ENCODE assay signal across 8 cellular contexts in the genomic region with DNA sequence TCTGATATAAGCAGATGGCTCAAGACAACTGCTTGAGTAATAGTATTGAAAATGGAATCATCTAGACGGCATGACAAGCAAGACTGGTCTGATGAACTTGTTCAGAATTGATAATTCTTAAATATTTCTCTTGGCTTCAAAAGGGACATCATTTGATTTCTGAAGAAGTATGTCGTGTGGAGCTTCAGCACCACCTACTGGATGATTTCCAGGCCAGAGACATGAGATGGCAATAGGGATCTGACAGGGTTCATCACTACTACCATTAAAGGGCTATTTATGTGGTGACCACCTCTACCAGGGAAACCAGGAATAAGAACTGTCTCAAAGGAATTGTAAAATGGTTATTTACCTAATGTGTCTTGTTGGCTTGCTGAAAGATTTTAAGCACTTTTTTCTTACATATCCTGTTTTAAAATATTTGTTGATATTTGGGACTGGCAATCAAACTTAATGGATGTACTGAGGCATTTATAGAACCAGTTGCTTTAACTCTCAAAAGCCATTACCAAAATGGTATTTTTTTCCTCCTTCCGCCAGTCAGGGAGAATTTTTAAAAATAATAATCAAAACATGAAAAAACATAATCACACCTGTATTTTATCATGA.
DNase-seq lines count a peak whose midpoint lies in the region; ATAC-seq and TF ChIP-seq lines count a peak whose summit lies in the region.

No MANE protein-coding gene starts in this region.

- intact Hi-C loops in left colon (cut with DNase I, micrococcal nuclease) = loop anchor here in 1 of 2 donors (10.0 kb wide), 1 partner anchor 350 kb away; no protein-coding TSS in a partner anchor

- TF ChIP-seq CTCF in AG09319 (IDR thresholded peaks at IDR 0.05; ENCODE audit: low read depth, low read length) (peak; percentile 69), WI38 (IDR thresholded peaks at IDR 0.05; ENCODE audit: low read depth, low read length) (peak; percentile 62)

- no peak overlapping the region for H3K4me3 ChIP-seq in WI38 (ENCODE audit: low read depth, low read length)

- ATAC-seq in GM18868 (IDR thresholded peaks at IDR 0.05; ENCODE audit: unreplicated experiment) (peak; percentile 78), left colon (peak; percentile 80), GM18873 (IDR thresholded peaks at IDR 0.05; ENCODE audit: low FRiP score, unreplicated experiment) (no peak)

- peak; percentile 27 for DNase-seq in AG09319 (ENCODE audit: extremely low read depth, low read depth)
- peak; percentile 6 for DNase-seq in NCI-H146 treated with DMSO at 0.1 percent for 48 hours (lab: John Stamatoyannopoulos, UW; ENCODE audit: unreplicated experiment)
- DNase-seq in central memory CD4-positive, alpha-beta T cell = peak; percentile 32
- peak; percentile 35 to 65 for DNase-seq in left colon
- DNase-seq in stimulated activated CD4-positive, alpha-beta T cell treated with anti-CD3 and anti-CD28 coated beads, TNF-alpha, amount 100 ng/mL, for 1 hour (ENCODE audit: low read depth in 3 of 3, low spot score in 1 of 3) = peak in 2 of 3 donors; percentile 5 to 16
